ENCODE assay signal across 8 cellular contexts in genomic region chr7:66413379-66414114, GRCh38.
DNase-seq lines count a peak whose midpoint lies in the region; ATAC-seq and TF ChIP-seq lines count a peak whose summit lies in the region.

No MANE protein-coding gene starts in this region.

- ATAC-seq in GM18502 (IDR thresholded peaks at IDR 0.05; ENCODE audit: poor library complexity, unreplicated experiment) = peak; percentile 70
- peak; percentile 55 for ATAC-seq in HG03135 (IDR thresholded peaks at IDR 0.05; ENCODE audit: unreplicated experiment)
- peak; percentile 92 to 96 (median 93) for ATAC-seq in natural killer cell
- ATAC-seq in stimulated activated effector memory CD8-positive, alpha-beta T cell treated with anti-CD3 and anti-CD28 coated beads, Interleukin-12 subunit alpha, Interleukin-12 subunit beta, amount 100 ng/mL, for 72 hours = peak; percentile 89
- no peak for ATAC-seq in HG03097 (IDR thresholded peaks at IDR 0.05; ENCODE audit: low FRiP score, unreplicated experiment)

- peak overlapping the region; percentile 80 to 81 for H3K27ac Mint-ChIP-seq in natural killer cell
- H3K27ac Mint-ChIP-seq in stimulated activated effector memory CD8-positive, alpha-beta T cell treated with anti-CD3 and anti-CD28 coated beads, Interleukin-12 subunit alpha, Interleukin-12 subunit beta, amount 100 ng/mL, for 72 hours = peak overlapping the region; percentile 71

- peak overlapping the region; percentile 79 for H3K4me3 Mint-ChIP-seq in natural killer cell
- H3K4me3 Mint-ChIP-seq in stimulated activated effector memory CD8-positive, alpha-beta T cell treated with anti-CD3 and anti-CD28 coated beads, Interleukin-12 subunit alpha, Interleukin-12 subunit beta, amount 100 ng/mL, for 72 hours = peak overlapping the region; percentile 68

- peak overlapping the region; percentile 86 for H3K27ac ChIP-seq in OCI-LY1 (ENCODE audit: low read depth, low read length, poor library complexity, severe bottlenecking)

- no peaks in the 10 kb centered on the region for H3K79me2 ChIP-seq in OCI-LY1 (ENCODE audit: insufficient read depth, low read length)

- H3K9me2 ChIP-seq in OCI-LY1 (ENCODE audit: low read depth, low read length) = no peaks in the 10 kb centered on the region

- no peaks in the 10 kb centered on the region for H3K9me3 Mint-ChIP-seq in natural killer cell
- no peaks in the 10 kb centered on the region for H3K9me3 Mint-ChIP-seq in stimulated activated effector memory CD8-positive, alpha-beta T cell treated with anti-CD3 and anti-CD28 coated beads, Interleukin-12 subunit alpha, Interleukin-12 subunit beta, amount 100 ng/mL, for 72 hours

- peaks cover 29% of the 10 kb centered on the region for H3K4me1 ChIP-seq in OCI-LY1 (ENCODE audit: insufficient read depth, low read length, severe bottlenecking)

- peak overlapping the region; percentile 60; the same call in 1 of the 2 replicates for H3K9ac ChIP-seq in OCI-LY1 (ENCODE audit: low read length)

- intact Hi-C loops in natural killer cell (cut with micrococcal nuclease) = loop anchor here (5.0 kb wide), 1 partner anchor 381 kb away; no protein-coding TSS in a partner anchor

- H2AFZ ChIP-seq in OCI-LY1 (ENCODE audit: low read length) = no peak overlapping the region

- H3K4me3 ChIP-seq in OCI-LY1 (ENCODE audit: low read depth, low read length, poor library complexity, severe bottlenecking) = peak overlapping the region; percentile 57

- no peaks in the 10 kb centered on the region for H3K27me3 ChIP-seq in OCI-LY1 (ENCODE audit: insufficient read depth, low read length)

- H3K4me2 ChIP-seq in OCI-LY1 (ENCODE audit: low read length) = peak overlapping the region; percentile 70

- DNase-seq in activated gamma-delta T cell (lab: John Stamatoyannopoulos, UW) = peak; percentile 59
- peak; percentile 55 for DNase-seq in fibroblast of the conjunctiva (ENCODE audit: low read depth)
- DNase-seq in natural killer cell = peak; percentile 80
- DNase-seq in stimulated activated effector memory CD8-positive, alpha-beta T cell treated with anti-CD3 and anti-CD28 coated beads, Interleukin-12 subunit alpha, Interleukin-12 subunit beta, amount 100 ng/mL, for 72 hours (ENCODE audit: low spot score in 2 of 2) = peak; percentile 55 to 84

- TF ChIP-seq CTCF in OCI-LY1 (IDR thresholded peaks at IDR 0.05; ENCODE audit: low read length) (peak; percentile 82), natural killer cell (IDR thresholded peaks at IDR 0.05) (peak; percentile 41)

- peaks cover 0 to 11% of the 10 kb centered on the region in 2 donors for H3K4me1 Mint-ChIP-seq in natural killer cell
- H3K4me1 Mint-ChIP-seq in stimulated activated effector memory CD8-positive, alpha-beta T cell treated with anti-CD3 and anti-CD28 coated beads, Interleukin-12 subunit alpha, Interleukin-12 subunit beta, amount 100 ng/mL, for 72 hours = peaks cover 5% of the 10 kb centered on the region

- no peaks in the 10 kb centered on the region for H3F3A ChIP-seq in OCI-LY1 (ENCODE audit: insufficient read depth, low read length)

- no peaks in the 10 kb centered on the region for H4K20me1 ChIP-seq in OCI-LY1 (ENCODE audit: insufficient read depth, low read length)

- no peaks in the 10 kb centered on the region for H3K9me3 ChIP-seq in OCI-LY1 (ENCODE audit: low read length)

- peaks cover 3% of the 10 kb centered on the region; the same call in 1 of the 2 replicates for H3K36me3 ChIP-seq in OCI-LY1 (ENCODE audit: insufficient read depth, low read length)

- no peaks in the 10 kb centered on the region for H3K36me3 Mint-ChIP-seq in natural killer cell
- H3K36me3 Mint-ChIP-seq in stimulated activated effector memory CD8-positive, alpha-beta T cell treated with anti-CD3 and anti-CD28 coated beads, Interleukin-12 subunit alpha, Interleukin-12 subunit beta, amount 100 ng/mL, for 72 hours = no peaks in the 10 kb centered on the region

- H3K27me3 Mint-ChIP-seq in natural killer cell (ENCODE audit: low read depth in 2 of 2) = no peaks in the 10 kb centered on the region
